Comparison of ENCODE assay signal across 28 cellular contexts in the genomic region with DNA sequence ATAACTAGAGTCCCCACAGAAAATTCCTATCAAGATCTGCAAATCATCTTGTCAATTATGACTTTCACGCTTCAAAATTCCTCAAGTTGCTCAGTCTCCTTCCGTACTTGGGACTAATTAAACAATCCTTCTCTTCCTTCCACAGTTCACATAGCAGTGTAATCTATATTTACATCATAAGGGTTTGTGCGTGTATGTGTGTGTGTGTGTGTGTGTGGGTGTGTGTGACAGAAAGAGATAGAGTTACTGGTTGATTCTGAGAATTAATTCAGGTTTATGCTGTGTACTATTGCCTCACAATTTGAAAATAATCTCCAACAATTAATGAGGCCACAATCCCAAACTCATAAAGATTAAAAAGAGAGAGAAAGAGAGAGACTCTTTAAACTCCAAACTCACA.
"Had no signal": no experiment of that assay in that cellular context is flagged by ENCODE, and none has a peak within 500 bp of the region (broad histone marks: within the 10 kb centered on the region; RNA-seq: fewer than 3 reads in every experiment).

No MANE protein-coding gene starts in this region.

- H3K27ac ChIP-seq: ascending aorta, cardiac muscle cell, VCaP had no signal

- H3K4me3 ChIP-seq: ascending aorta, cardiac muscle cell had no signal

- H3K27me3 ChIP-seq: ascending aorta, cardiac muscle cell had no signal

- H3K4me1 ChIP-seq: ascending aorta had no signal

- H3K9me3 ChIP-seq: ascending aorta had no signal

- DNase-seq: activated B cell treated with CpG ODN at 0.5 μM for 24 hours; activated CD4-positive, alpha-beta memory T cell treated with anti-CD3 and anti-CD28 coated beads for 36 hours; activated CD4-positive, alpha-beta T cell treated with anti-CD3 and anti-CD28 coated beads for 4 hours; activated CD4-positive, alpha-beta T cell treated with anti-CD3 and anti-CD28 coated beads, Interleukin-2, amount 10 ng/mL, durations not matched to agents 24 days and 14 days; activated CD4-positive, alpha-beta T cell treated with anti-CD3 and anti-CD28 coated beads, Interleukin-2, amount 50 U/mL, for 1 hour; activated CD4-positive, alpha-beta T cell treated with anti-CD3 and anti-CD28 coated beads, Interleukin-2, amount 50 U/mL, for 4 hours; activated CD4-positive, CD25-positive, alpha-beta regulatory T cell treated with anti-CD3 and anti-CD28 coated beads, Interleukin-2, amount 50 U/mL, for 72 hours; activated CD8-positive, alpha-beta memory T cell treated with anti-CD3 and anti-CD28 coated beads, Interleukin-2, amount 50 U/mL, for 4 hours; activated CD8-positive, alpha-beta T cell treated with anti-CD3 and anti-CD28 coated beads for 36 hours; activated effector memory CD4-positive, alpha-beta T cell treated with anti-CD3 and anti-CD28 coated beads, Interleukin-2, amount 50 U/mL, for 16 hours; activated gamma-delta T cell treated with Interleukin-2 at 50 U/mL for 16 hours; activated naive CD4-positive, alpha-beta T cell; activated naive CD4-positive, alpha-beta T cell treated with anti-CD3 and anti-CD28 coated beads for 36 hours; activated naive CD4-positive, alpha-beta T cell treated with anti-CD3 and anti-CD28 coated beads, Interleukin-2, amount 50 U/mL, for 16 hours; activated naive CD8-positive, alpha-beta T cell treated with anti-CD3 and anti-CD28 coated beads for 36 hours; activated T-cell treated with anti-CD3 and anti-CD28 coated beads for 4 hours; activated T-cell treated with anti-CD3 and anti-CD28 coated beads, Interleukin-2, amount 50 U/mL, for 1 hour; activated T-cell treated with anti-CD3 and anti-CD28 coated beads, Interleukin-2, amount 50 U/mL, for 4 hours; activated T-cell treated with anti-CD3 and anti-CD28 coated beads, Interleukin-2, amount 50 U/mL, for 72 hours; amygdala; anterior cingulate cortex; caudate nucleus; cerebellar nuclear complex; T-helper 1 cell; T-helper 9 cell had no signal

- H3K36me3 ChIP-seq: ascending aorta, cardiac muscle cell had no signal
